ENCODE assay signal across 1 cellular context in the genomic region with DNA sequence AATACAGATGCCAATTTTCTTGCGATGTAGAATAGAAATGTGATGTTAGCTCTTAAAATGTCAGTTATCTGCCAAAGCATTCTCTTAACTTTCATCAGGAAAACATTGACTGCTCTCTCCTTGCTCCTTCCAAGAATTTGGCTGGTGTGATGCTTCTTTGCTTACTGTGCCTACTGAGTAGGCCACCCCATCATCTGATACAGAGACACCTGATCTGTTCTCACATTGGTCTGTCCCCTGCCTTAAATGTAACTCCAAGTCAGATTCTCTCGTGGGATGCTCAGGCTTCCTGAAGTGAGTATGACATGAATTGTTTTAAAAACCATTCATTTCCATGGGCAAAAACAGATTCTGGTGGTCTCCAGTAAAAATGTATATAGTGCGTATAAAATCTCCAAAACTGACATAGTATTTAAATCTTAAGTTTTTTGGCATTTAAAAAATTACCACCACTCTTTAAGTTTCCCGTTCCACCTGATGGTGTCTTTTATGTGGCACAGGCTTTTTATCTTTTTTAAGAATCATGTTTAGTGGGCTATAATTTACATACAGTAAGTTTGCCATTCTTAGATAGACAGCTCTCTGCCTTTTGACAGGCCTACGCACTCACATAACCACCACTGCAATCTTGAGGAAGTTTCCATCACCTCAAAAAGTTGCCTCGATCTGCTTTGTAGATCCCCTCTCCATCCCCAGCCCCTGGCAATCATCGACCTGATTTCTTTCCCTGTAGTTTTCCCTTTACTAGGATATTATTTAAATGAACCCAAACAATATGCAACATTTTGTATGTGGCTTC.
TF ChIP-seq lines count a peak whose summit lies in the region.

No MANE protein-coding gene starts in this region.

TF ChIP-seq in GM12878, 131 proteins besides CTCF, POLR2A, EP300 and RAD21:
- TF ChIP-seq TAF1 (IDR thresholded peaks at IDR 0.05; ENCODE audit: borderline replicate concordance, low read depth, low read length) (no peak), ATF7 (IDR thresholded peaks at IDR 0.05; ENCODE audit: low read depth) (no peak), POLR2AphosphoS5 (IDR thresholded peaks at IDR 0.05; ENCODE audit: low read length) (no peak), IKZF2 (IDR thresholded peaks at IDR 0.05) (no peak), LARP7 (IDR thresholded peaks at IDR 0.05) (no peak), NRF1 (conservative IDR thresholded peaks at IDR 0.05; ENCODE audit: low read depth, low read length) (no peak), CEBPB (IDR thresholded peaks at IDR 0.05; ENCODE audit: borderline replicate concordance in 1 of 2, low read depth in 2 of 2, low read length in 2 of 2) (no peak), SMAD5 (IDR thresholded peaks at IDR 0.05; ENCODE audit: low read depth) (no peak), RBBP5 (conservative IDR thresholded peaks at IDR 0.05) (no peak), ZNF384 (IDR thresholded peaks at IDR 0.05; ENCODE audit: borderline replicate concordance, low read depth, low read length) (no peak)
- TF ChIP-seq, protein P1, sequence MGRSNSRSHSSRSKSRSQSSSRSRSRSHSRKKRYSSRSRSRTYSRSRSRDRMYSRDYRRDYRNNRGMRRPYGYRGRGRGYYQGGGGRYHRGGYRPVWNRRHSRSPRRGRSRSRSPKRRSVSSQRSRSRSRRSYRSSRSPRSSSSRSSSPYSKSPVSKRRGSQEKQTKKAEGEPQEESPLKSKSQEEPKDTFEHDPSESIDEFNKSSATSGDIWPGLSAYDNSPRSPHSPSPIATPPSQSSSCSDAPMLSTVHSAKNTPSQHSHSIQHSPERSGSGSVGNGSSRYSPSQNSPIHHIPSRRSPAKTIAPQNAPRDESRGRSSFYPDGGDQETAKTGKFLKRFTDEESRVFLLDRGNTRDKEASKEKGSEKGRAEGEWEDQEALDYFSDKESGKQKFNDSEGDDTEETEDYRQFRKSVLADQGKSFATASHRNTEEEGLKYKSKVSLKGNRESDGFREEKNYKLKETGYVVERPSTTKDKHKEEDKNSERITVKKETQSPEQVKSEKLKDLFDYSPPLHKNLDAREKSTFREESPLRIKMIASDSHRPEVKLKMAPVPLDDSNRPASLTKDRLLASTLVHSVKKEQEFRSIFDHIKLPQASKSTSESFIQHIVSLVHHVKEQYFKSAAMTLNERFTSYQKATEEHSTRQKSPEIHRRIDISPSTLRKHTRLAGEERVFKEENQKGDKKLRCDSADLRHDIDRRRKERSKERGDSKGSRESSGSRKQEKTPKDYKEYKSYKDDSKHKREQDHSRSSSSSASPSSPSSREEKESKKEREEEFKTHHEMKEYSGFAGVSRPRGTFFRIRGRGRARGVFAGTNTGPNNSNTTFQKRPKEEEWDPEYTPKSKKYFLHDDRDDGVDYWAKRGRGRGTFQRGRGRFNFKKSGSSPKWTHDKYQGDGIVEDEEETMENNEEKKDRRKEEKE (IDR thresholded peaks at IDR 0.05) = no peak
- TF ChIP-seq, protein P2, sequence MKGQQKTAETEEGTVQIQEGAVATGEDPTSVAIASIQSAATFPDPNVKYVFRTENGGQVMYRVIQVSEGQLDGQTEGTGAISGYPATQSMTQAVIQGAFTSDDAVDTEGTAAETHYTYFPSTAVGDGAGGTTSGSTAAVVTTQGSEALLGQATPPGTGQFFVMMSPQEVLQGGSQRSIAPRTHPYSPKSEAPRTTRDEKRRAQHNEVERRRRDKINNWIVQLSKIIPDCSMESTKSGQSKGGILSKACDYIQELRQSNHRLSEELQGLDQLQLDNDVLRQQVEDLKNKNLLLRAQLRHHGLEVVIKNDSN (IDR thresholded peaks at IDR 0.05; ENCODE audit: borderline replicate concordance, extremely low read length, insufficient read depth, low read depth, low read length) = no peak
